ENCODE assay signal across 1 cellular context in genomic region chr1:160739098-160739511, GRCh38.
TF ChIP-seq lines count a peak whose summit lies in the region.

SLAMF7 (plus strand) TSS chr1:160739247; CDS start chr1:160739302, 55 bp downstream.

TF ChIP-seq in K562, 482 proteins besides CTCF, POLR2A, EP300 and RAD21 (continued from another document):
- TF ChIP-seq KLF6 (CRISPR knock-in tag; IDR thresholded peaks at IDR 0.05; ENCODE audit: borderline replicate concordance) (no peak), RBBP5 (IDR thresholded peaks at IDR 0.05; ENCODE audit: borderline replicate concordance, insufficient read depth, low read length, poor library complexity, severe bottlenecking) (no peak), MAZ (CRISPR knock-in tag; conservative IDR thresholded peaks at IDR 0.05 in 1 of 2, IDR thresholded peaks at IDR 0.05 in 1 of 2) (0 out of 4 replicates have a peak, but pooled peaks of 1 of the 2 experiments have one; percentile 13), ZBED1 (IDR thresholded peaks at IDR 0.05) (no peak), ZNF785 (CRISPR knock-in tag; IDR thresholded peaks at IDR 0.05) (no peak)
TF ChIP-seq in K562: peak in this region for 14.
